1 cellular context compared by ENCODE assay signal in the genomic region with DNA sequence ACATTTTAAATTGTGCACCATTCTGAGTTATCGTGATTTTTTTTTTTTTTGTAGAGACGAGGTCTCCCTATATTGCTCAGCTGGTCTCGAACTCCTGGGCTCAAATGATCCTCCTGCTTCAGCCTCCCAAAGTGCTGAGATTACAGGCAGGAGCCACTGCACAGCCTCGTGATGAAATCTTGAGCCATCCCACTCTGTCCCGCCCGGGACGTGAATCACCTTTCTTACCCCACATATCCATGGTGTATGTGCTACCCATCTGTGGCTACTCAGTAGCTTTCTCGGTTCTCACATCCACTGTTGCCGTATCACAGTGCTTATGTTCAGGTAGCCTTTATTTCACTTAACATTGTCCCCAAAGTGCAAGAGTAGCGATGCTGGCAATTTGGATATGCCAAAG.
TF ChIP-seq lines count a peak whose summit lies in the region.

No MANE protein-coding gene starts in this region.

TF ChIP-seq in A549, 52 proteins besides CTCF, POLR2A, EP300 and RAD21 (continued from another document):
- TF ChIP-seq POLR2AphosphoS2 (conservative IDR thresholded peaks at IDR 0.05; ENCODE audit: low read length) (no peak), RARB (CRISPR knock-in tag; IDR thresholded peaks at IDR 0.05) (no peak), NR3C1 (IDR thresholded peaks at IDR 0.05) (no peak), EHF (CRISPR knock-in tag; IDR thresholded peaks at IDR 0.05) (no peak), KDM1A (IDR thresholded peaks at IDR 0.05; ENCODE audit: low read depth) (no peak), NFE2L2 (conservative IDR thresholded peaks at IDR 0.05; ENCODE audit: low read length) (no peak), NPAS2 (CRISPR knock-in tag; IDR thresholded peaks at IDR 0.05; ENCODE audit: borderline replicate concordance) (no peak)
- TF ChIP-seq, protein P1, sequence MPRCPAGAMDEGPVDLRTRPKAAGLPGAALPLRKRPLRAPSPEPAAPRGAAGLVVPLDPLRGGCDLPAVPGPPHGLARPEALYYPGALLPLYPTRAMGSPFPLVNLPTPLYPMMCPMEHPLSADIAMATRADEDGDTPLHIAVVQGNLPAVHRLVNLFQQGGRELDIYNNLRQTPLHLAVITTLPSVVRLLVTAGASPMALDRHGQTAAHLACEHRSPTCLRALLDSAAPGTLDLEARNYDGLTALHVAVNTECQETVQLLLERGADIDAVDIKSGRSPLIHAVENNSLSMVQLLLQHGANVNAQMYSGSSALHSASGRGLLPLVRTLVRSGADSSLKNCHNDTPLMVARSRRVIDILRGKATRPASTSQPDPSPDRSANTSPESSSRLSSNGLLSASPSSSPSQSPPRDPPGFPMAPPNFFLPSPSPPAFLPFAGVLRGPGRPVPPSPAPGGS (IDR thresholded peaks at IDR 0.05): no peak
